Comparison of ENCODE assay signal across 8 cellular contexts in genomic region chr10:90872648-90873020, GRCh38. TPM values are rescaled to one million over a fixed set of nuclear protein-coding genes. Genes with fewer than 3 reads are reported as not detected.
DNase-seq lines count a peak whose midpoint lies in the region; ATAC-seq lines count a peak whose summit lies in the region.

No MANE protein-coding gene starts in this region.

- POLR2A ChIA-PET in activated CD8-positive, alpha-beta T cell treated with anti-CD3 and anti-CD28 coated beads, Interleukin-2, amount 10 ng/mL, durations not matched to agents 7 days and 5 days (lab: Charles Lee): interaction anchor here (0.6 to 1.8 kb wide), 3 partner anchors 12 to 365 kb away, joined by 3 to 6 read pairs (median 4); no protein-coding TSS in a partner anchor

- peaks cover 13% of the 10 kb centered on the region for H3K36me3 ChIP-seq in thymus (ENCODE audit: control insufficient read depth, insufficient read depth)

- H3K27ac ChIP-seq in thymus (ENCODE audit: low read depth): no peak overlapping the region

- no peaks in the 10 kb centered on the region for H3K9me3 Mint-ChIP-seq in activated CD8-positive, alpha-beta T cell treated with anti-CD3 and anti-CD28 coated beads, Interleukin-2, amount 10 ng/mL, durations not matched to agents 7 days and 5 days (ENCODE audit: insufficient read depth)
- H3K9me3 Mint-ChIP-seq in immature natural killer cell: no peaks in the 10 kb centered on the region

- H3K4me1 Mint-ChIP-seq in activated CD8-positive, alpha-beta T cell treated with anti-CD3 and anti-CD28 coated beads, Interleukin-2, amount 10 ng/mL, durations not matched to agents 7 days and 5 days (ENCODE audit: low read depth): peaks cover 32% of the 10 kb centered on the region
- peaks cover 30 to 42% of the 10 kb centered on the region in 2 donors for H3K4me1 Mint-ChIP-seq in immature natural killer cell

- CTCF ChIA-PET in activated CD8-positive, alpha-beta T cell treated with anti-CD3 and anti-CD28 coated beads, Interleukin-2, amount 10 ng/mL, durations not matched to agents 7 days and 5 days (lab: Charles Lee): interaction anchor here (1.0 to 2.0 kb wide), 4 partner anchors 7 to 122 kb away, joined by 3 to 10 read pairs (median 8); no protein-coding TSS in a partner anchor

- peak overlapping the region; percentile 89 for H3K4me3 Mint-ChIP-seq in activated CD8-positive, alpha-beta T cell treated with anti-CD3 and anti-CD28 coated beads, Interleukin-2, amount 10 ng/mL, durations not matched to agents 7 days and 5 days
- peak overlapping the region; percentile 94 to 97 (median 95) for H3K4me3 Mint-ChIP-seq in immature natural killer cell

- peak; percentile 4 for DNase-seq in activated CD8-positive, alpha-beta memory T cell treated with anti-CD3 and anti-CD28 coated beads, Interleukin-2, amount 50 U/mL, for 24 hours (ENCODE audit: extremely low read depth)
- no peak for DNase-seq in activated CD8-positive, alpha-beta memory T cell treated with anti-CD3 and anti-CD28 coated beads, Interleukin-2, amount 50 U/mL, for 4 hours
- no peak for DNase-seq in activated CD8-positive, alpha-beta T cell treated with anti-CD3 and anti-CD28 coated beads, Interleukin-2, amount 10 ng/mL, durations not matched to agents 7 days and 5 days
- no peak for DNase-seq in immature natural killer cell
- DNase-seq in SIG-M5 treated with dmso at 0.1 percent for 504 hours (lab: John Stamatoyannopoulos, UW; ENCODE audit: unreplicated experiment): no peak

- no peaks in the 10 kb centered on the region for H3K27me3 ChIP-seq in thymus (ENCODE audit: control insufficient read depth, insufficient read depth)

- no peaks in the 10 kb centered on the region for H3K9me3 ChIP-seq in thymus (ENCODE audit: control insufficient read depth)

- H3K4me3 ChIP-seq in thymus (ENCODE audit: low read length): peak overlapping the region; percentile 64

- H3K36me3 Mint-ChIP-seq in activated CD8-positive, alpha-beta T cell treated with anti-CD3 and anti-CD28 coated beads, Interleukin-2, amount 10 ng/mL, durations not matched to agents 7 days and 5 days (ENCODE audit: low read depth): peaks cover 15% of the 10 kb centered on the region
- peaks cover 8 to 15% (median 9%) of the 10 kb centered on the region in 3 donors for H3K36me3 Mint-ChIP-seq in immature natural killer cell

- 45% methylated on average over 8 of the region's 8 CpGs for WGBS in thymus

- H3K4me1 ChIP-seq in thymus (ENCODE audit: control insufficient read depth, insufficient read depth, low read length): peaks cover 7% of the 10 kb centered on the region

- H3K27ac Mint-ChIP-seq in activated CD8-positive, alpha-beta T cell treated with anti-CD3 and anti-CD28 coated beads, Interleukin-2, amount 10 ng/mL, durations not matched to agents 7 days and 5 days: peak overlapping the region; percentile 88
- H3K27ac Mint-ChIP-seq in immature natural killer cell: peak overlapping the region; percentile 66 to 88 (median 82)

- ATAC-seq in activated CD8-positive, alpha-beta T cell treated with anti-CD3 and anti-CD28 coated beads, Interleukin-2, amount 10 ng/mL, durations not matched to agents 7 days and 5 days: no peak
- ATAC-seq in HG02623 (IDR thresholded peaks at IDR 0.05; ENCODE audit: unreplicated experiment) (no peak), GM18520 (IDR thresholded peaks at IDR 0.05; ENCODE audit: unreplicated experiment) (no peak)

- H3K27me3 Mint-ChIP-seq in activated CD8-positive, alpha-beta T cell treated with anti-CD3 and anti-CD28 coated beads, Interleukin-2, amount 10 ng/mL, durations not matched to agents 7 days and 5 days (ENCODE audit: low read depth): peaks cover 20% of the 10 kb centered on the region
- H3K27me3 Mint-ChIP-seq in immature natural killer cell (ENCODE audit: low read depth in 3 of 3): peaks cover 0 to 12% (median 5%) of the 10 kb centered on the region in 3 donors

RNA-seq across cellular contexts. Expression of gene RPP30, which starts 0.9 kb away (rescaled TPM):
- 10 to 100 TPM; 43.7 to 48.1 TPM for total RNA-seq in activated CD8-positive, alpha-beta T cell treated with anti-CD3 and anti-CD28 coated beads, Interleukin-2, amount 10 ng/mL, durations not matched to agents 7 days and 5 days
- polyA plus RNA-seq in immature natural killer cell (10 to 100 TPM; 26.3 to 41.5 (median 33.2) TPM), thymus (47.1 TPM)

RNA-seq across cellular contexts. Expression of gene HTR7, which starts 14.8 kb away (rescaled TPM):
- not detected for total RNA-seq in activated CD8-positive, alpha-beta T cell treated with anti-CD3 and anti-CD28 coated beads, Interleukin-2, amount 10 ng/mL, durations not matched to agents 7 days and 5 days
- 1 to 10 TPM in 1 of 3 donors, under 1 TPM in 1, not detected in 1; 0.61 to 2.3 TPM for polyA plus RNA-seq in immature natural killer cell
- polyA plus RNA-seq in thymus: 0.09 TPM

RNA-seq across cellular contexts. Expression of gene ANKRD1, which starts 48.3 kb away (rescaled TPM):
- total RNA-seq in activated CD8-positive, alpha-beta T cell treated with anti-CD3 and anti-CD28 coated beads, Interleukin-2, amount 10 ng/mL, durations not matched to agents 7 days and 5 days: not detected
- not detected for polyA plus RNA-seq in immature natural killer cell
- polyA plus RNA-seq in thymus: 27.4 TPM

Comparison
In these comparisons a context has a peak if more than half of its experiments do, and no peak if none do; other contexts are left out.
1. RNA of gene ANKRD1, which starts 48.3 kb away (polyA plus RNA-seq): 27.4 TPM in thymus (single experiment); not detected in immature natural killer cell; every median in the first group is over 10 times any median in the second.